Comparison of ENCODE assay signal across 36 cellular contexts in the genomic region with DNA sequence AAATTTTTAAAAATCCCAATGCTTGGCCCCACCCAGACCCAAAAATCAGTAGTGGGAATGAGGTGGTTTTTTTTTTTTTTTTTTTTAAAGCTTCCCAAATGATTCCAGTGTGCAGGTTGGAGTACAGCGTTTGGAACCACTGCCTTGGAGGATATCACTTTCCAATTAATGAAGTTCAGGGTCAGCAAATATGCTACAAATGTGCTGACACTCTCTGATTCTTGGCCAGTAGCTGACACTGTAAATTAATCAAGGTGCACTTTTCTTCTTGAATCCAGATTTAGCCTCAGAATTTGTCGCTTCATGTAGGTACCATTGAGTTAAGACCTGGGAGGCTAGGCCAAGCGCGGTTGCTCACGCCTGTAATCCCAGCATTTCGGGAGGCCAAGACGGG.
DNase-seq lines count a peak whose midpoint lies in the region; ATAC-seq, FAIRE-seq and TF ChIP-seq lines count a peak whose summit lies in the region.
"Had no signal": no experiment of that assay in that cellular context is flagged by ENCODE, and none has a peak within 500 bp of the region (broad histone marks: within the 10 kb centered on the region; RNA-seq: fewer than 3 reads in every experiment).

No MANE protein-coding gene starts in this region.

- H3K4me3 ChIP-seq in HepG2 (replicated peaks in 1 of 3; ENCODE audit: insufficient read depth in 1 of 3, low read depth in 2 of 3, low read length in 3 of 3), result no peak overlapping the region
- no peak overlapping the region for H3K4me3 ChIP-seq in right lobe of liver
- H3K4me3 ChIP-seq in A549, result no peak overlapping the region
- no peak overlapping the region for H3K4me3 ChIP-seq in K562
- H3K4me3 ChIP-seq: BLaER1; BLaER1 treated with 17β-estradiol and CSF1 and Interleukin-3, amounts not matched to agents 10 nM and 100 nM had no signal

- WGBS in HepG2 (ENCODE audit: low lambda C conversion rate), result 96% methylated on average over 7 of the region's 7 CpGs
- 92% methylated on average over 7 of the region's 7 CpGs for WGBS in right lobe of liver (ENCODE audit: insufficient coverage, low coverage, low lambda C conversion rate, missing lambda C conversion rate)
- WGBS in A549 (ENCODE audit: missing lambda C conversion rate), result 96% methylated on average over 7 of the region's 7 CpGs
- 73% methylated on average over 7 of the region's 7 CpGs for WGBS in K562 (ENCODE audit: insufficient coverage, low coverage, missing lambda C conversion rate)

- H3K9ac ChIP-seq in HepG2 (ENCODE audit: insufficient read depth, low read depth, low read length), result no peak overlapping the region
- no peak overlapping the region for H3K9ac ChIP-seq in K562 (ENCODE audit: insufficient read depth in 1 of 2, low read depth in 2 of 2, low read length in 2 of 2)
- H3K9ac ChIP-seq: BLaER1; BLaER1 treated with 17β-estradiol and CSF1 and Interleukin-3, amounts not matched to agents 10 nM and 100 nM had no signal

- H3K4me3 Mint-ChIP-seq in stimulated activated naive B cell treated with anti-CD40 and anti-IgM and Interleukin-4, amounts not matched to agents 10 μg/mL and 1 μg/mL and 100 μg/mL, for 72 hours, result no peak overlapping the region
- H3K4me3 Mint-ChIP-seq in activated naive CD8-positive, alpha-beta T cell treated with anti-CD3 and anti-CD28 coated beads, Interleukin-2, amount 50 U/mL, for 24 hours, result no peak overlapping the region
- H3K4me3 Mint-ChIP-seq in HFFc6, result no peak overlapping the region
- H3K4me3 Mint-ChIP-seq: B cell; CD14-positive monocyte; CD4-positive, alpha-beta memory T cell; CD4-positive, alpha-beta T cell; CD4-positive, CD25-positive, alpha-beta regulatory T cell; CD8-positive, alpha-beta memory T cell; CD8-positive, alpha-beta T cell had no signal

- H3K27ac ChIP-seq in HepG2 (ENCODE audit: extremely low read length, insufficient read depth, low read length) (no peak overlapping the region), right lobe of liver (no peak overlapping the region), A549 (no peak overlapping the region), K562 (ENCODE audit: extremely low read depth, low read depth, low read length) (no peak overlapping the region)
- H3K27ac ChIP-seq: 22Rv1; BLaER1; BLaER1 treated with 17β-estradiol and CSF1 and Interleukin-3, amounts not matched to agents 10 nM and 100 nM; C4-2B had no signal

- H3K9me3 ChIP-seq in HepG2 (ENCODE audit: low read length), result no peaks in the 10 kb centered on the region
- no peaks in the 10 kb centered on the region for H3K9me3 ChIP-seq in right lobe of liver
- no peaks in the 10 kb centered on the region for H3K9me3 ChIP-seq in A549
- no peaks in the 10 kb centered on the region for H3K9me3 ChIP-seq in K562 (replicated peaks; ENCODE audit: control insufficient read depth, insufficient read depth, low read depth, low read length)
- H3K9me3 ChIP-seq: BE2C; BLaER1; BLaER1 treated with 17β-estradiol and CSF1 and Interleukin-3, amounts not matched to agents 10 nM and 100 nM; Caco-2 had no signal

- no TSS peak for BruUV-seq in HepG2 (replicated peaks; lab: Mats Ljungman, UMichigan)
- no TSS peak for BruUV-seq in K562 (replicated peaks; lab: Mats Ljungman, UMichigan)

- CTCF ChIA-PET in HepG2 (lab: Yijun Ruan, JAX; ENCODE audit: low intra/inter-chr PET ratio, low total read pairs), result no interaction called here
- CTCF ChIA-PET in A549 (lab: Yijun Ruan, JAX), result interaction anchor here (0.6 to 1.5 kb wide), 4 partner anchors 9 to 37 kb away, joined by 3 to 5 read pairs (median 4); no protein-coding TSS in a partner anchor
- CTCF ChIA-PET in K562 (lab: Yijun Ruan, JAX; ENCODE audit: low intra/inter-chr PET ratio), result no interaction called here

- H3K4me2 ChIP-seq in HepG2 (ENCODE audit: low read depth, low read length), result no peak overlapping the region
- H3K4me2 ChIP-seq in A549, result no peak overlapping the region
- H3K4me2 ChIP-seq in K562 (ENCODE audit: insufficient read depth, low read length), result no peak overlapping the region
- H3K4me2 ChIP-seq: BLaER1; BLaER1 treated with 17β-estradiol and CSF1 and Interleukin-3, amounts not matched to agents 10 nM and 100 nM had no signal

- TF ChIP-seq EP300 in HepG2 (IDR thresholded peaks at IDR 0.05; ENCODE audit: low read depth in 2 of 2, low read length in 2 of 2) (no peak), HepG2 (CRISPR knock-in tag; IDR thresholded peaks at IDR 0.05; ENCODE audit: borderline replicate concordance) (no peak), A549 (IDR thresholded peaks at IDR 0.05) (no peak), K562 (IDR thresholded peaks at IDR 0.05; ENCODE audit: low read length) (no peak)

- H3K4me1 ChIP-seq in HepG2 (ENCODE audit: insufficient read depth, low read length), result peaks cover 66% of the 10 kb centered on the region
- peaks cover 0 to 11% (median 0%) of the 10 kb centered on the region in 4 donors for H3K4me1 ChIP-seq in right lobe of liver
- H3K4me1 ChIP-seq in A549, result peaks cover 6% of the 10 kb centered on the region
- H3K4me1 ChIP-seq in K562 (replicated peaks in 1 of 2; ENCODE audit: control insufficient read depth in 2 of 2, insufficient read depth in 2 of 2, low read length in 2 of 2), result no peaks in the 10 kb centered on the region; a peak in 1 of 5 replicates
- H3K4me1 ChIP-seq: BE2C had no signal

- no peak for FAIRE-seq in HepG2 (lab: Jason Lieb, UNC)
- FAIRE-seq in A549 (lab: Jason Lieb, UNC), result no peak
- FAIRE-seq in K562 (lab: Jason Lieb, UNC), result no peak
- FAIRE-seq: A204.1, D721Med had no signal

- H3K4me1 Mint-ChIP-seq in stimulated activated naive B cell treated with anti-CD40 and anti-IgM and Interleukin-4, amounts not matched to agents 10 μg/mL and 1 μg/mL and 100 μg/mL, for 72 hours, result peaks cover 27 to 32% of the 10 kb centered on the region in 2 donors
- no peaks in the 10 kb centered on the region for H3K4me1 Mint-ChIP-seq in activated naive CD8-positive, alpha-beta T cell treated with anti-CD3 and anti-CD28 coated beads, Interleukin-2, amount 50 U/mL, for 24 hours
- H3K4me1 Mint-ChIP-seq in HFFc6 (ENCODE audit: low read depth), result peaks cover 27% of the 10 kb centered on the region

- peaks cover 0 to 3% of the 10 kb centered on the region in 2 donors for H3K9me3 Mint-ChIP-seq in stimulated activated naive B cell treated with anti-CD40 and anti-IgM and Interleukin-4, amounts not matched to agents 10 μg/mL and 1 μg/mL and 100 μg/mL, for 72 hours
- H3K9me3 Mint-ChIP-seq in activated naive CD8-positive, alpha-beta T cell treated with anti-CD3 and anti-CD28 coated beads, Interleukin-2, amount 50 U/mL, for 24 hours, result no peaks in the 10 kb centered on the region
- no peaks in the 10 kb centered on the region for H3K9me3 Mint-ChIP-seq in HFFc6
- H3K9me3 Mint-ChIP-seq: CD4-positive, alpha-beta memory T cell; CD4-positive, alpha-beta T cell; CD8-positive, alpha-beta memory T cell; CD8-positive, alpha-beta T cell had no signal

- no peaks in the 10 kb centered on the region for H3K79me2 ChIP-seq in HepG2 (ENCODE audit: insufficient read depth, low read length)
- H3K79me2 ChIP-seq in K562 (ENCODE audit: control insufficient read depth, insufficient read depth, low read length), result no peaks in the 10 kb centered on the region

- intact Hi-C loops in HepG2 (cut with micrococcal nuclease; ENCODE audit: unreplicated experiment), result no loop called here
- intact Hi-C loops in right lobe of liver (cut with DNase I), result no loop called here
- intact Hi-C loops in K562 (cut with micrococcal nuclease), result no loop called here

- no peak for TF ChIP-seq RAD21 in HepG2 (CRISPR knock-in tag; IDR thresholded peaks at IDR 0.05)
- no peak for TF ChIP-seq RAD21 in A549 (conservative IDR thresholded peaks at IDR 0.05 in 1 of 2, IDR thresholded peaks at IDR 0.05 in 1 of 2)
- TF ChIP-seq RAD21 in K562 (CRISPR knock-in tag; conservative IDR thresholded peaks at IDR 0.05 in 1 of 2, IDR thresholded peaks at IDR 0.05 in 1 of 2), result no peak

- H2AFZ ChIP-seq in HepG2 (ENCODE audit: low read length) (no peak overlapping the region), K562 (ENCODE audit: low read depth, low read length) (no peak overlapping the region)

- POLR2A ChIA-PET in HepG2 (lab: Yijun Ruan, JAX) (interaction anchor here (1.1 to 1.7 kb wide), 2 partner anchors 51 to 109 kb away, joined by 3 to 6 read pairs; no protein-coding TSS in a partner anchor), A549 (lab: Yijun Ruan, JAX) (interaction anchor here (0.6 kb wide), 1 partner anchor 451 kb away, joined by 3 read pairs; no protein-coding TSS in a partner anchor), K562 (lab: Yijun Ruan, JAX) (interaction anchor here (0.6 to 2.2 kb wide), 3 partner anchors 11 to 17 kb away, joined by 3 to 5 read pairs (median 4); no protein-coding TSS in a partner anchor)

- no peak for TF ChIP-seq CTCF in HepG2 (CRISPR knock-in tag; IDR thresholded peaks at IDR 0.05)
- no peak for TF ChIP-seq CTCF in right lobe of liver (IDR thresholded peaks at IDR 0.05)
- TF ChIP-seq CTCF in A549 (IDR thresholded peaks at IDR 0.05), result no peak
- no peak for TF ChIP-seq CTCF in K562 (IDR thresholded peaks at IDR 0.05 in 2 of 3, conservative IDR thresholded peaks at IDR 0.05 in 1 of 3; ENCODE audit: insufficient read depth in 2 of 3, low read depth in 1 of 3, low read length in 3 of 3)
- TF ChIP-seq CTCF in HFFc6 (IDR thresholded peaks at IDR 0.05), result no peak

- H3K27me3 ChIP-seq in HepG2 (ENCODE audit: control insufficient read depth in 1 of 2, insufficient read depth in 2 of 2, low read length in 2 of 2) (no peaks in the 10 kb centered on the region; a peak in 1 of 5 replicates), right lobe of liver (no peaks in the 10 kb centered on the region), K562 (ENCODE audit: control insufficient read depth in 2 of 2, insufficient read depth in 2 of 2, low read length in 2 of 2) (peaks cover 0 to 11% of the 10 kb centered on the region in 2 experiments; a peak in 3 of 5 replicates)
- H3K27me3 ChIP-seq: BE2C; BLaER1; BLaER1 treated with 17β-estradiol and CSF1 and Interleukin-3, amounts not matched to agents 10 nM and 100 nM had no signal

- H3K27ac Mint-ChIP-seq in stimulated activated naive B cell treated with anti-CD40 and anti-IgM and Interleukin-4, amounts not matched to agents 10 μg/mL and 1 μg/mL and 100 μg/mL, for 72 hours, result peak overlapping the region; percentile 51
- H3K27ac Mint-ChIP-seq in activated naive CD8-positive, alpha-beta T cell treated with anti-CD3 and anti-CD28 coated beads, Interleukin-2, amount 50 U/mL, for 24 hours, result no peak overlapping the region
- H3K27ac Mint-ChIP-seq in HFFc6, result no peak overlapping the region
- H3K27ac Mint-ChIP-seq: B cell; CD14-positive monocyte; CD4-positive, alpha-beta memory T cell; CD4-positive, alpha-beta T cell; CD4-positive, CD25-positive, alpha-beta regulatory T cell; CD8-positive, alpha-beta memory T cell; CD8-positive, alpha-beta T cell had no signal

- peaks cover 3% of the 10 kb centered on the region for H3K9me1 ChIP-seq in K562 (ENCODE audit: control insufficient read depth, insufficient read depth, low read length)

- H3K36me3 ChIP-seq in HepG2 (replicated peaks in 1 of 2; ENCODE audit: control insufficient read depth in 1 of 2, insufficient read depth in 2 of 2, low read length in 2 of 2), result no peaks in the 10 kb centered on the region
- no peaks in the 10 kb centered on the region for H3K36me3 ChIP-seq in right lobe of liver
- no peaks in the 10 kb centered on the region for H3K36me3 ChIP-seq in K562 (ENCODE audit: control insufficient read depth, insufficient read depth, low read length)
- H3K36me3 ChIP-seq: BE2C had no signal

- no peak for ATAC-seq in HepG2
- no peak for ATAC-seq in right lobe of liver
- no peak for ATAC-seq in A549
- ATAC-seq in K562, result no peak
- no peak for ATAC-seq in stimulated activated naive B cell treated with anti-CD40 and anti-IgM and Interleukin-4, amounts not matched to agents 10 μg/mL and 1 μg/mL and 100 μg/mL, for 72 hours (replicated peaks)
- no peak for ATAC-seq in activated naive CD8-positive, alpha-beta T cell treated with anti-CD3 and anti-CD28 coated beads, Interleukin-2, amount 50 U/mL, for 24 hours
- no peak for ATAC-seq in activated CD4-positive, CD25-positive, alpha-beta regulatory T cell treated with anti-CD3 and anti-CD28 coated beads, Interleukin-2, amount 50 U/mL, for 24 hours
- ATAC-seq: CD8-positive, alpha-beta T cell had no signal

- H3K36me3 Mint-ChIP-seq in stimulated activated naive B cell treated with anti-CD40 and anti-IgM and Interleukin-4, amounts not matched to agents 10 μg/mL and 1 μg/mL and 100 μg/mL, for 72 hours, result peaks cover 49 to 82% of the 10 kb centered on the region in 2 donors
- H3K36me3 Mint-ChIP-seq in activated naive CD8-positive, alpha-beta T cell treated with anti-CD3 and anti-CD28 coated beads, Interleukin-2, amount 50 U/mL, for 24 hours (ENCODE audit: low read depth), result no peaks in the 10 kb centered on the region
- peaks cover 21% of the 10 kb centered on the region for H3K36me3 Mint-ChIP-seq in HFFc6 (ENCODE audit: low read depth)

- TF ChIP-seq POLR2A in HepG2 (IDR thresholded peaks at IDR 0.05; ENCODE audit: insufficient read depth in 1 of 2, low read depth in 2 of 2, low read length in 2 of 2) (no peak), right lobe of liver (IDR thresholded peaks at IDR 0.05) (no peak), A549 (IDR thresholded peaks at IDR 0.05; ENCODE audit: low read length) (no peak), K562 (conservative IDR thresholded peaks at IDR 0.05) (no peak)

- in situ Hi-C loops in HepG2 (cut with HindIII; ENCODE audit: extremely low pct_ligation_motif_present, low pct_unique_long_range_greater_than_20kb) (no loop called here), K562 (cut with MboI) (no loop called here)

- H3K27me3 Mint-ChIP-seq in stimulated activated naive B cell treated with anti-CD40 and anti-IgM and Interleukin-4, amounts not matched to agents 10 μg/mL and 1 μg/mL and 100 μg/mL, for 72 hours, result no peaks in the 10 kb centered on the region
- H3K27me3 Mint-ChIP-seq in activated naive CD8-positive, alpha-beta T cell treated with anti-CD3 and anti-CD28 coated beads, Interleukin-2, amount 50 U/mL, for 24 hours, result no peaks in the 10 kb centered on the region
- H3K27me3 Mint-ChIP-seq in HFFc6 (ENCODE audit: insufficient read depth), result peaks cover 3% of the 10 kb centered on the region
- H3K27me3 Mint-ChIP-seq: B cell; CD4-positive, alpha-beta memory T cell; CD4-positive, alpha-beta T cell; CD4-positive, CD25-positive, alpha-beta regulatory T cell; CD8-positive, alpha-beta memory T cell had no signal

- DNase-seq in HepG2 (ENCODE audit: low spot score) (no peak), right lobe of liver (no peak), A549 (ENCODE audit: low read depth in 1 of 2, low spot score in 1 of 2) (no peak), K562 (ENCODE audit: extremely low read depth in 1 of 4, low spot score in 3 of 4) (no peak), HFFc6 (no peak)
- DNase-seq in stimulated activated naive B cell treated with anti-CD40 and anti-IgM and Interleukin-4, amounts not matched to agents 10 μg/mL and 1 μg/mL and 100 μg/mL, for 72 hours, result no peak
- no peak for DNase-seq in activated naive CD8-positive, alpha-beta T cell treated with anti-CD3 and anti-CD28 coated beads, Interleukin-2, amount 50 U/mL, for 24 hours
- DNase-seq: 8988T; ACHN; AML-193; BE2C; C1 segment of cervical spinal cord; Caco-2; Calu3; CD4-positive, alpha-beta memory T cell; CD4-positive, alpha-beta T cell; CD4-positive, CD25-positive, alpha-beta regulatory T cell; CD8-positive, alpha-beta memory T cell; CD8-positive, alpha-beta T cell; COR-L47; DMS 273 treated with DMSO at 0.1 percent for 48 hours; DMS153; DMS53; DMS79; DMS79 treated with DMSO at 0.1 percent for 48 hours; DND-41; EL had no signal

- H4K20me1 ChIP-seq in HepG2 (ENCODE audit: insufficient read depth, low read length), result no peaks in the 10 kb centered on the region
- H4K20me1 ChIP-seq in K562 (replicated peaks; ENCODE audit: control insufficient read depth, insufficient read depth, low read length), result peaks cover 35% of the 10 kb centered on the region
